ENCODE assay signal across 8 cellular contexts in genomic region chr11:104163100-104164027, GRCh38. TPM values are rescaled to one million over a fixed set of nuclear protein-coding genes. Genes with fewer than 3 reads are reported as not detected.
DNase-seq lines count a peak whose midpoint lies in the region; ATAC-seq and TF ChIP-seq lines count a peak whose summit lies in the region.

No MANE protein-coding gene starts in this region.

- H3K27ac ChIP-seq in A673 (ENCODE audit: low read depth, low read length, poor library complexity, severe bottlenecking): no peak overlapping the region
- no peak overlapping the region for H3K27ac ChIP-seq in mesodermal cell (ENCODE audit: low read depth, low read length, severe bottlenecking)

- ATAC-seq in GM19025 (IDR thresholded peaks at IDR 0.05; ENCODE audit: low read depth, unreplicated experiment): peak; percentile 22
- ATAC-seq in effector memory CD8-positive, alpha-beta T cell (replicated peaks): peak; percentile 25
- no peak for ATAC-seq in HG03571 (IDR thresholded peaks at IDR 0.05; ENCODE audit: unreplicated experiment)

- intact Hi-C loops in A673 (cut with micrococcal nuclease; ENCODE audit: unreplicated experiment): no loop called here

- peak overlapping the region; percentile 86 to 91 for H3K4me3 Mint-ChIP-seq in effector memory CD8-positive, alpha-beta T cell

- TF ChIP-seq CTCF in A673 (conservative IDR thresholded peaks at IDR 0.05; ENCODE audit: low read depth, low read length): no peak

- H3K4me3 ChIP-seq in A673 (ENCODE audit: low read depth, low read length, poor library complexity, severe bottlenecking): peak overlapping the region; percentile 58
- peak overlapping the region; percentile 52 for H3K4me3 ChIP-seq in mesodermal cell (ENCODE audit: extremely low read depth, insufficient read depth, low read length, poor library complexity, severe bottlenecking)

- WGBS in mesodermal cell (ENCODE audit: insufficient coverage in 2 of 2), 2 experiments: 5 to 9% methylated on average over 28 to 31 of the region's 38 CpGs

- H3K27me3 ChIP-seq in A673 (replicated peaks; ENCODE audit: insufficient read depth, low read depth, low read length, poor library complexity): no peaks in the 10 kb centered on the region

- H3K36me3 ChIP-seq in A673 (ENCODE audit: insufficient read depth, low read length, poor library complexity, severe bottlenecking) (no peaks in the 10 kb centered on the region), mesodermal cell (ENCODE audit: control insufficient read depth, insufficient read depth, low read length) (no peaks in the 10 kb centered on the region)

- DNase-seq in A673 (ENCODE audit: low spot score) (no peak), NOMO-1 (lab: John Stamatoyannopoulos, UW; ENCODE audit: unreplicated experiment in 2 of 2) (peak; percentile 43 to 68), activated gamma-delta T cell treated with Interleukin-2 at 50 U/mL for 16 hours (no peak)
- peak in 1 of 3 experiments; percentile 2 for DNase-seq in effector memory CD8-positive, alpha-beta T cell
- DNase-seq in stimulated activated CD4-positive, alpha-beta T cell treated with anti-CD3 and anti-CD28 coated beads, Interleukin-4, amount 100 ng/mL, for 1 hour: no peak

- peak overlapping the region; percentile 26 to 82 for H3K27ac Mint-ChIP-seq in effector memory CD8-positive, alpha-beta T cell

- peaks cover 4% of the 10 kb centered on the region for H3K36me3 Mint-ChIP-seq in effector memory CD8-positive, alpha-beta T cell (ENCODE audit: insufficient read depth)

- H3K9me3 ChIP-seq in A673 (ENCODE audit: low read depth, low read length, poor library complexity, severe bottlenecking) (no peaks in the 10 kb centered on the region), mesodermal cell (ENCODE audit: control insufficient read depth, low read length) (no peaks in the 10 kb centered on the region)

- H3K27me3 Mint-ChIP-seq in effector memory CD8-positive, alpha-beta T cell: peaks cover 0 to 18% of the 10 kb centered on the region in 2 donors

- H3K9me3 Mint-ChIP-seq in effector memory CD8-positive, alpha-beta T cell: no peaks in the 10 kb centered on the region

- peaks cover 6 to 28% of the 10 kb centered on the region in 2 donors for H3K4me1 Mint-ChIP-seq in effector memory CD8-positive, alpha-beta T cell (ENCODE audit: low read depth in 2 of 2)

- TSS peak; percentile 39 for BruUV-seq in A673 (replicated peaks; lab: Mats Ljungman, UMichigan)

- POLR2A ChIA-PET in A673 (lab: Charles Lee; ENCODE audit: low non-redundant PET): no interaction called here

- H3K4me1 ChIP-seq in A673 (ENCODE audit: insufficient read depth, low read length, poor library complexity, severe bottlenecking) (peaks cover 3% of the 10 kb centered on the region), mesodermal cell (ENCODE audit: control insufficient read depth, insufficient read depth, low read length, poor library complexity, severe bottlenecking) (no peaks in the 10 kb centered on the region)

- CTCF ChIA-PET in A673 (lab: Charles Lee): interaction anchor here (1.6 kb wide), 1 partner anchor 481 kb away, joined by 8 read pairs; no protein-coding TSS in a partner anchor

RNA-seq across cellular contexts. Expression of gene PDGFD, which starts 0.6 kb away (rescaled TPM):
- 6.0 and 6.1 TPM in 2 replicates for total RNA-seq in A673 (2021)
- polyA plus RNA-seq in mesodermal cell (2013, experiment 1 of 2): 7.1 TPM
- 8.1 TPM for polyA plus RNA-seq in mesodermal cell (2013, experiment 2 of 2)

Comparison
In these comparisons a context has a peak if more than half of its experiments do, and no peak if none do; other contexts are left out.
1. DNase-seq: peak in NOMO-1 (2 of 2); none in A673 (single experiment), stimulated activated CD4-positive, alpha-beta T cell treated with anti-CD3 and anti-CD28 coated beads, Interleukin-4, amount 100 ng/mL, for 1 hour (single experiment) and activated gamma-delta T cell treated with Interleukin-2 at 50 U/mL for 16 hours (single experiment).